Comparison of ENCODE assay signal across 15 cellular contexts in genomic region chr22:38187413-38188212, GRCh38. TPM values are rescaled to one million over a fixed set of nuclear protein-coding genes. Genes with fewer than 3 reads are reported as not detected.
DNase-seq lines count a peak whose midpoint lies in the region; ATAC-seq and TF ChIP-seq lines count a peak whose summit lies in the region.
"Had no signal": no experiment of that assay in that cellular context is flagged by ENCODE, and none has a peak within 500 bp of the region (broad histone marks: within the 10 kb centered on the region; RNA-seq: fewer than 3 reads in every experiment).

No MANE protein-coding gene starts in this region.

- no peaks in the 10 kb centered on the region for H3K36me3 ChIP-seq in adipocyte (ENCODE audit: control insufficient read depth, insufficient read depth, low read length, severe bottlenecking)
- H3K36me3 ChIP-seq in right lobe of liver: no peaks in the 10 kb centered on the region
- H3K36me3 ChIP-seq in upper lobe of right lung: no peaks in the 10 kb centered on the region
- no peaks in the 10 kb centered on the region for H3K36me3 ChIP-seq in right atrium auricular region

- H3K4me3 ChIP-seq in adipocyte (ENCODE audit: low read length): no peak overlapping the region
- H3K4me3 ChIP-seq in right lobe of liver: no peak overlapping the region
- no peak overlapping the region for H3K4me3 ChIP-seq in upper lobe of right lung
- H3K4me3 ChIP-seq in right atrium auricular region: no peak overlapping the region

- H3K9ac ChIP-seq in adipocyte (ENCODE audit: low read length): no peak overlapping the region

- H3K9me3 ChIP-seq in adipocyte (ENCODE audit: control insufficient read depth, low read length) (no peaks in the 10 kb centered on the region), right lobe of liver (no peaks in the 10 kb centered on the region), upper lobe of right lung (no peaks in the 10 kb centered on the region), right atrium auricular region (no peaks in the 10 kb centered on the region)

- ATAC-seq in right lobe of liver (peak; percentile 69 to 82 (median 78)), upper lobe of right lung (peak; percentile 47)
- no peak for ATAC-seq in activated naive CD4-positive, alpha-beta T cell treated with anti-CD3 and anti-CD28 coated beads, Interleukin-2, amount 50 U/mL, for 72 hours

- H3K27ac ChIP-seq in right lobe of liver (peak overlapping the region; percentile 82 to 97 (median 87)), upper lobe of right lung (peak overlapping the region; percentile 31), right atrium auricular region (no peak overlapping the region)

- TF ChIP-seq POLR2A in right lobe of liver (IDR thresholded peaks at IDR 0.05): no peak

- intact Hi-C loops in right lobe of liver (cut with DNase I) (no loop called here), upper lobe of right lung (cut with DNase I) (no loop called here)

- no peaks in the 10 kb centered on the region for H3K9me3 Mint-ChIP-seq in activated naive CD4-positive, alpha-beta T cell treated with anti-CD3 and anti-CD28 coated beads, Interleukin-2, amount 50 U/mL, for 72 hours
- H3K9me3 Mint-ChIP-seq: dendritic cell treated with granulocyte-macrophage colony-stimulating factor and Interleukin-4, amounts not matched to agents 40 ng/mL and 50 ng/mL, for 4 days had no signal

- H3K4me1 ChIP-seq in adipocyte (ENCODE audit: control insufficient read depth, insufficient read depth, low read length) (peaks cover 28% of the 10 kb centered on the region), right lobe of liver (peaks cover 0 to 49% (median 20%) of the 10 kb centered on the region in 4 donors), upper lobe of right lung (peaks cover 14% of the 10 kb centered on the region), right atrium auricular region (no peaks in the 10 kb centered on the region)

- no peak for TF ChIP-seq CTCF in right lobe of liver (IDR thresholded peaks at IDR 0.05)
- TF ChIP-seq CTCF in upper lobe of right lung (IDR thresholded peaks at IDR 0.05): no peak
- TF ChIP-seq CTCF in right atrium auricular region (IDR thresholded peaks at IDR 0.05): no peak

- H3K36me3 Mint-ChIP-seq in activated naive CD4-positive, alpha-beta T cell treated with anti-CD3 and anti-CD28 coated beads, Interleukin-2, amount 50 U/mL, for 72 hours: no peaks in the 10 kb centered on the region
- H3K36me3 Mint-ChIP-seq: activated naive CD8-positive, alpha-beta T cell had no signal

- WGBS in right lobe of liver (ENCODE audit: insufficient coverage, low coverage, low lambda C conversion rate, missing lambda C conversion rate): 32% methylated on average over 10 of the region's 10 CpGs

- no peak overlapping the region for H3K27ac Mint-ChIP-seq in activated naive CD4-positive, alpha-beta T cell treated with anti-CD3 and anti-CD28 coated beads, Interleukin-2, amount 50 U/mL, for 72 hours
- H3K27ac Mint-ChIP-seq: activated naive CD8-positive, alpha-beta T cell; dendritic cell treated with granulocyte-macrophage colony-stimulating factor and Interleukin-4, amounts not matched to agents 40 ng/mL and 50 ng/mL, for 4 days had no signal

- no peaks in the 10 kb centered on the region for H3K27me3 ChIP-seq in adipocyte (replicated peaks; ENCODE audit: control insufficient read depth, insufficient read depth, low read length)
- no peaks in the 10 kb centered on the region for H3K27me3 ChIP-seq in right lobe of liver
- H3K27me3 ChIP-seq in upper lobe of right lung: no peaks in the 10 kb centered on the region
- H3K27me3 ChIP-seq in right atrium auricular region: no peaks in the 10 kb centered on the region

- DNase-seq in NCI-H748 (lab: John Stamatoyannopoulos, UW; ENCODE audit: unreplicated experiment): peak; percentile 26
- no peak for DNase-seq in NCI-H748 treated with DMSO at 0.1 percent for 48 hours (lab: John Stamatoyannopoulos, UW)
- DNase-seq in adipocyte (ENCODE audit: low read depth): peak; percentile 72
- peak in 1 of 3 donors; percentile 81 for DNase-seq in right lobe of liver
- DNase-seq in upper lobe of right lung: no peak
- DNase-seq in right atrium auricular region (ENCODE audit: low spot score): no peak
- DNase-seq in NCI-H226: no peak
- DNase-seq in activated naive CD4-positive, alpha-beta T cell treated with anti-CD3 and anti-CD28 coated beads, Interleukin-2, amount 50 U/mL, for 72 hours (ENCODE audit: low spot score in 2 of 2): no peak
- DNase-seq: activated CD8-positive, alpha-beta memory T cell treated with anti-CD3 and anti-CD28 coated beads for 24 hours; GDM1; glutamatergic neuron; mesendoderm; NCI-H1048 had no signal

RNA-seq across cellular contexts. Expression of gene PLA2G6, which starts 6.0 kb away (rescaled TPM):
- total RNA-seq in right lobe of liver (10 to 100 TPM in 5 of 6 experiments, 1 to 10 TPM in 1; 8.1 to 32.9 (median 19.8) TPM), upper lobe of right lung (52.4 TPM), right atrium auricular region (10 to 100 TPM in 1 of 2 donors, 1 to 10 TPM in 1; 9.0 to 15.6 TPM)
- total RNA-seq in activated naive CD4-positive, alpha-beta T cell treated with anti-CD3 and anti-CD28 coated beads, Interleukin-2, amount 50 U/mL, for 72 hours: 10 to 100 TPM; 74.3 to 75.7 TPM

RNA-seq across cellular contexts. Expression of gene MAFF, which starts 14.2 kb away (rescaled TPM):
- total RNA-seq in right lobe of liver (10 to 100 TPM in 3 of 6 experiments, 1 to 10 TPM in 3; 2.6 to 30.6 (median 11.0) TPM), upper lobe of right lung (48.9 TPM), right atrium auricular region (10 to 100 TPM; 24.8 to 43.5 TPM)
- total RNA-seq in activated naive CD4-positive, alpha-beta T cell treated with anti-CD3 and anti-CD28 coated beads, Interleukin-2, amount 50 U/mL, for 72 hours: 10 to 100 TPM; 12.4 to 21.2 TPM

Comparison
In these comparisons a context has a peak if more than half of its experiments do, and no peak if none do; other contexts are left out.
1. DNase-seq: peak in NCI-H748 (single experiment) and adipocyte (single experiment); none in NCI-H748 treated with DMSO at 0.1 percent for 48 hours (single experiment), upper lobe of right lung (single experiment), right atrium auricular region (single experiment), NCI-H226 (single experiment) and activated naive CD4-positive, alpha-beta T cell treated with anti-CD3 and anti-CD28 coated beads, Interleukin-2, amount 50 U/mL, for 72 hours (0 of 2).
2. ATAC-seq: peak in right lobe of liver (4 of 4) and upper lobe of right lung (single experiment); none in activated naive CD4-positive, alpha-beta T cell treated with anti-CD3 and anti-CD28 coated beads, Interleukin-2, amount 50 U/mL, for 72 hours (0 of 2).
3. H3K27ac ChIP-seq: peak in right lobe of liver (3 of 3) and upper lobe of right lung (single experiment); none in right atrium auricular region (0 of 2).